In the genomic region with DNA sequence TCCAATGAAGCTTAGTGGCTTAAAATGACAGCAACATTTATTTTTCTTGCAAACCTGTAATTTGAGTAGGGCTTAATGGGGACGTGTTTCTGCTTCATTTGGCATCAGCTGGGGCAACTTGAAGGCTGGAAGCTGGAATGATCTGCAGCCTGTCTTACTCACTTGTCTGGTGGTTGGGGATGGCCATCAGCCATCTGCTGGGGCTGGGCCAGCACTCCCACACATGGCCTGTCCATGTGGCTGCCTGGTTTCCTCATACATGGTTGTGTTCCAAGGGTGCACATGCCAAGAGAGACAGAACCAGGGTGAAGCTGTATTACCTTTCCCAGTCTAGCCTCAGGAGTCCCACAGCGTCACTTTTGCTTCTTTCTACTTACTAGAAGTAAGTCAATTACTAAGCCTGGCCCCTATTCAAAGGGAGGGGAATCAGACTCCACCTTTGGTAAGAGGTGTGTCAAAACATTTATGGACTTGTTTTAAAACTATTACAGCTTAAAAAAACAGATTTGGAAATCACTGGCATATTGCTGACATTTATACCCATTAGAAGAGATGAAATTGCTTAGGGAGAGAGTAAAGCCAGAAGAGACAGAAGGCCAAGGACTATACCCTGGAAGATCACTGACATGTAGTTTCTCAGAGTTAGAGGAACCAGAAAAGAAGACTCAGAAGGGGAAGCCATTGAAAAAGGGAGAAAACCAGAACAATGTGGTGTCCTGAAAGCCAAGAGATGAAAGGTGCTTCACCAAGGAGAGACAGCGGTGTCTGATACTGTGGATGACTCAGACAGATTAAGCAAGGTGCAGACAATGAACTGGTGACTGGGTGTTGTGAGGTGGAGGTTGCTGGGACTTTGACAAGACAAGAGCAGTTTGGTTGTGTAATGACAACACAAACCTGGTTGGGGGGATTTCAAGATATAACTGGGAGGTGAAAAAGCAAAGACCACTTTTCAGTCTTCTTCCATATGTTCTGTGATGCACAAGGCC, we compare ENCODE assay signal across 9 cellular contexts.
A peak's percentile ranks its signal among the peaks of the same experiment; 100 is the strongest.
DNase-seq lines count a peak whose midpoint lies in the region; ATAC-seq lines count a peak whose summit lies in the region.
"Had no signal": no experiment of that assay in that cellular context is flagged by ENCODE, and none has a peak within 500 bp of the region (broad histone marks: within the 10 kb centered on the region; RNA-seq: fewer than 3 reads in every experiment).

No MANE protein-coding gene starts in this region.

- no peak overlapping the region for H4K8ac ChIP-seq in mesendoderm (ENCODE audit: low read depth, low read length)

- no CpG with 5 or more reads among the region's 3 CpGs for WGBS in mesendoderm (ENCODE audit: extremely low coverage, insufficient coverage, low lambda C conversion rate)

- no peak overlapping the region for H3K23ac ChIP-seq in mesendoderm (ENCODE audit: low read length)

- H3K4me1 ChIP-seq in ACC112 (ENCODE audit: control insufficient read depth, insufficient read depth, low read length, unreplicated experiment) (peaks cover 17% of the 10 kb centered on the region), mesendoderm (ENCODE audit: control insufficient read depth, low read depth, low read length) (no peaks in the 10 kb centered on the region)

- H2AK5ac ChIP-seq in mesendoderm (ENCODE audit: low read length), result no peak overlapping the region

- no peak overlapping the region for H2BK15ac ChIP-seq in mesendoderm (replicated peaks; ENCODE audit: low read depth)

- H3K18ac ChIP-seq in mesendoderm (ENCODE audit: low read length), result no peak overlapping the region

- ATAC-seq in HG03175 (IDR thresholded peaks at IDR 0.05; ENCODE audit: unreplicated experiment), result no peak
- ATAC-seq in GM21526 (IDR thresholded peaks at IDR 0.05; ENCODE audit: low FRiP score, unreplicated experiment), result no peak

- H2BK120ac ChIP-seq in mesendoderm (ENCODE audit: low read depth, low read length), result no peak overlapping the region

- H2BK5ac ChIP-seq in mesendoderm (ENCODE audit: low read length), result no peak overlapping the region

- no peaks in the 10 kb centered on the region for H3K27me3 ChIP-seq in ACC112 (ENCODE audit: insufficient read depth, low read length)
- no peaks in the 10 kb centered on the region for H3K27me3 ChIP-seq in mesendoderm (ENCODE audit: insufficient read depth, low read length, poor library complexity)

- H3K4ac ChIP-seq in mesendoderm (ENCODE audit: low read depth, low read length), result no peak overlapping the region

- H3K27ac ChIP-seq in ACC112 (ENCODE audit: low read depth, low read length), result peak overlapping the region; percentile 51
- no peak overlapping the region for H3K27ac ChIP-seq in mesendoderm (ENCODE audit: low read depth, low read length)

- H3K56ac ChIP-seq in mesendoderm (ENCODE audit: low read length), result no peak overlapping the region

- H3K36me3 ChIP-seq in ACC112 (ENCODE audit: insufficient read depth, low read length) (no peaks in the 10 kb centered on the region), mesendoderm (ENCODE audit: control insufficient read depth, insufficient read depth, low read length) (no peaks in the 10 kb centered on the region)

- H4K5ac ChIP-seq in mesendoderm (ENCODE audit: low read length), result no peak overlapping the region

- DNase-seq in LHCN-M2 (ENCODE audit: low read depth) (peak; percentile 90), cerebellum (ENCODE audit: low spot score) (peak; percentile 64), mesendoderm (peak; percentile 47), HT-29 (ENCODE audit: low spot score) (no peak), putamen (ENCODE audit: low spot score) (no peak)
- DNase-seq: erythroblast had no signal

- no peaks in the 10 kb centered on the region for H3K79me1 ChIP-seq in mesendoderm (ENCODE audit: low read length)

- no peak overlapping the region for H3K9ac ChIP-seq in mesendoderm (ENCODE audit: low read length)

- H3K79me2 ChIP-seq in ACC112 (ENCODE audit: control insufficient read depth, insufficient read depth, low read length, unreplicated experiment) (no peaks in the 10 kb centered on the region), mesendoderm (ENCODE audit: control insufficient read depth, insufficient read depth, low read length) (no peaks in the 10 kb centered on the region)

- peak overlapping the region; percentile 0 for H2AFZ ChIP-seq in ACC112 (ENCODE audit: low read length, unreplicated experiment)

- no peak overlapping the region for H3K4me3 ChIP-seq in ACC112 (ENCODE audit: low read depth, low read length)
- H3K4me3 ChIP-seq in mesendoderm (ENCODE audit: low read length), result no peak overlapping the region

- no peak overlapping the region for H3K4me2 ChIP-seq in mesendoderm (ENCODE audit: low read length)

Comparison
In these comparisons a context has a peak if more than half of its experiments do, and no peak if none do; other contexts are left out.
1. DNase-seq: peak in LHCN-M2 (single experiment), cerebellum (single experiment) and mesendoderm (single experiment); none in HT-29 (single experiment) and putamen (single experiment).